21 cellular contexts compared by ENCODE assay signal in the genomic region with DNA sequence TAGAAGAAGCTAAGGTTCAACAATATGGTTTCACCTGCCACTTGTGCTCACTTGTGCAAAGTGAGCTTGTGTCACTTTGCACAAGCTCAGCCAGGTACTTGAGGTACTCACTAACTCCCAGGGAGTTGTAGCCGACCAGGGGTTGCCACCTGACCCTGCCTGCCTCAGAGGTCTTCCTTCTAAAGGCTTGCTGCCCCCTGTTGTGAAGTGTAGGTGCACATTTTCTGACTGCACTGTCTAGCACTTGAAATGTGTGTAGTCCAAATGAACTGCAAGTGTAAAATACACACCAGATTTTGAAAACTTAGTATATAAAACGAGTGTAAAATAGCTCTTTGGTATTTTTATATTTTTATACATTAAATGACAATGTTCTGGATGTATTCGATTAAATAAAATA.
DNase-seq lines count a peak whose midpoint lies in the region; ATAC-seq and TF ChIP-seq lines count a peak whose summit lies in the region.
"Had no signal": no experiment of that assay in that cellular context is flagged by ENCODE, and none has a peak within 500 bp of the region (broad histone marks: within the 10 kb centered on the region; RNA-seq: fewer than 3 reads in every experiment).

No MANE protein-coding gene starts in this region.

- H3K4me2 ChIP-seq in DOHH2 (ENCODE audit: low read length): no peak overlapping the region
- H3K4me2 ChIP-seq: BLaER1, KMS-11 had no signal

- peaks cover 2% of the 10 kb centered on the region for H3K27me3 Mint-ChIP-seq in activated T-cell treated with anti-CD3 and anti-CD28 coated beads, Interleukin-2, amount 50 U/mL, for 4 hours (ENCODE audit: low read depth)

- H3K9me2 ChIP-seq in DOHH2 (replicated peaks; ENCODE audit: control insufficient read depth, low read length): no peaks in the 10 kb centered on the region

- peak; percentile 48 for TF ChIP-seq CTCF in DOHH2 (IDR thresholded peaks at IDR 0.05; ENCODE audit: low read depth, low read length, poor library complexity, severe bottlenecking)

- no peaks in the 10 kb centered on the region for H4K20me1 ChIP-seq in DOHH2 (ENCODE audit: control insufficient read depth, insufficient read depth, low read depth, low read length)
- H4K20me1 ChIP-seq: BLaER1 had no signal

- peaks cover 53% of the 10 kb centered on the region for H3K4me1 ChIP-seq in DOHH2 (ENCODE audit: control insufficient read depth, low read length)

- no peaks in the 10 kb centered on the region for H3K27me3 ChIP-seq in DOHH2 (ENCODE audit: control insufficient read depth, low read length)
- H3K27me3 ChIP-seq: BLaER1 had no signal

- no peak for ATAC-seq in HG03108 (IDR thresholded peaks at IDR 0.05; ENCODE audit: unreplicated experiment)
- no peak for ATAC-seq in GM21423 (IDR thresholded peaks at IDR 0.05; ENCODE audit: unreplicated experiment)
- no peak for ATAC-seq in activated T-cell treated with anti-CD3 and anti-CD28 coated beads, Interleukin-2, amount 50 U/mL, for 4 hours

- no peaks in the 10 kb centered on the region for H3K36me3 ChIP-seq in DOHH2 (ENCODE audit: control insufficient read depth, low read length)
- H3K36me3 ChIP-seq: BLaER1 had no signal

- no peak overlapping the region for H3K4me3 ChIP-seq in DOHH2 (ENCODE audit: low read length)
- H3K4me3 ChIP-seq: BLaER1 had no signal

- H3K27ac ChIP-seq in DOHH2 (ENCODE audit: low read depth, low read length): no peak overlapping the region
- H3K27ac ChIP-seq: 22Rv1, BLaER1, KMS-11 had no signal

- H3K79me2 ChIP-seq in DOHH2 (ENCODE audit: control insufficient read depth, low read length): no peaks in the 10 kb centered on the region

- H3K4me3 Mint-ChIP-seq in activated T-cell treated with anti-CD3 and anti-CD28 coated beads, Interleukin-2, amount 50 U/mL, for 4 hours: no peak overlapping the region
- H3K4me3 Mint-ChIP-seq: CD8-positive, alpha-beta memory T cell; HFFc6; T-helper 2 cell treated with Interferon-gamma antibody and Interleukin-4, amounts not matched to agents 5 μg/mL and 100 μg/mL, for 36 hours had no signal

- no peaks in the 10 kb centered on the region for H3K36me3 Mint-ChIP-seq in activated T-cell treated with anti-CD3 and anti-CD28 coated beads, Interleukin-2, amount 50 U/mL, for 4 hours (ENCODE audit: insufficient read depth)
- H3K36me3 Mint-ChIP-seq: CD8-positive, alpha-beta memory T cell had no signal

- DNase-seq in DMS 273 (lab: John Stamatoyannopoulos, UW; ENCODE audit: unreplicated experiment): peak; percentile 4
- no peak for DNase-seq in DMS 273 treated with DMSO at 0.1 percent for 48 hours (lab: John Stamatoyannopoulos, UW)
- DNase-seq in OCI-M1 (lab: John Stamatoyannopoulos, UW): peak; percentile 52
- peak; percentile 11 for DNase-seq in germinal center (ENCODE audit: low spot score)
- DNase-seq in activated T-cell treated with anti-CD3 and anti-CD28 coated beads, Interleukin-2, amount 50 U/mL, for 4 hours: no peak
- DNase-seq: CD8-positive, alpha-beta memory T cell; GOT3; HFFc6; MM.1S; NCI-H1436; NCI-H2081; NCI-H345; NCI-H69; SW 1271 had no signal

- H3F3A ChIP-seq in DOHH2 (ENCODE audit: control insufficient read depth, insufficient read depth): no peaks in the 10 kb centered on the region

- H3K9me3 Mint-ChIP-seq in activated T-cell treated with anti-CD3 and anti-CD28 coated beads, Interleukin-2, amount 50 U/mL, for 4 hours: no peaks in the 10 kb centered on the region
- H3K9me3 Mint-ChIP-seq: CD8-positive, alpha-beta memory T cell; HFFc6; T-helper 2 cell treated with Interferon-gamma antibody and Interleukin-4, amounts not matched to agents 5 μg/mL and 100 μg/mL, for 36 hours had no signal

- H3K9me3 ChIP-seq in DOHH2 (ENCODE audit: control insufficient read depth, insufficient read depth, low read length): no peaks in the 10 kb centered on the region
- H3K9me3 ChIP-seq: BLaER1 had no signal

- H3K4me1 Mint-ChIP-seq in activated T-cell treated with anti-CD3 and anti-CD28 coated beads, Interleukin-2, amount 50 U/mL, for 4 hours (ENCODE audit: low read depth): peaks cover 17% of the 10 kb centered on the region

Comparison
In these comparisons a context has a peak if more than half of its experiments do, and no peak if none do; other contexts are left out.
1. DNase-seq: peak in DMS 273 (single experiment), OCI-M1 (single experiment) and germinal center (single experiment); none in DMS 273 treated with DMSO at 0.1 percent for 48 hours (single experiment) and activated T-cell treated with anti-CD3 and anti-CD28 coated beads, Interleukin-2, amount 50 U/mL, for 4 hours (single experiment).